15 cellular contexts compared by ENCODE assay signal in genomic region chr5:157050050-157050449, GRCh38. TPM values are rescaled to one million over a fixed set of nuclear protein-coding genes. Genes with fewer than 3 reads are reported as not detected.
DNase-seq lines count a peak whose midpoint lies in the region; ATAC-seq and TF ChIP-seq lines count a peak whose summit lies in the region.
"Had no signal": no experiment of that assay in that cellular context is flagged by ENCODE, and none has a peak within 500 bp of the region (broad histone marks: within the 10 kb centered on the region; RNA-seq: fewer than 3 reads in every experiment).

No MANE protein-coding gene starts in this region.

- peak overlapping the region; percentile 92 to 94 for H3K27ac Mint-ChIP-seq in T-cell

- H3K79me2 ChIP-seq in hepatocyte: no peaks in the 10 kb centered on the region

- H3K4me3 Mint-ChIP-seq in T-cell: peak overlapping the region; percentile 74 to 76 (median 75)

- POLR2A ChIA-PET in T-cell (lab: Charles Lee): no interaction called here

- H4K20me1 ChIP-seq in hepatocyte (ENCODE audit: insufficient read depth, poor library complexity, severe bottlenecking): no peaks in the 10 kb centered on the region

- peaks cover 13% of the 10 kb centered on the region for H3K4me1 ChIP-seq in hepatocyte (ENCODE audit: insufficient read depth)
- H3K4me1 ChIP-seq: thyroid gland had no signal

- no peaks in the 10 kb centered on the region for H3K9me2 ChIP-seq in hepatocyte (replicated peaks; ENCODE audit: insufficient read depth)
- H3K9me2 ChIP-seq: SK-N-SH had no signal

- no peaks in the 10 kb centered on the region for H3K36me3 Mint-ChIP-seq in T-cell

- no peak overlapping the region for H2AFZ ChIP-seq in hepatocyte

- H3K9me3 ChIP-seq in hepatocyte (ENCODE audit: low read depth): no peaks in the 10 kb centered on the region
- H3K9me3 ChIP-seq: SK-N-SH, thyroid gland had no signal

- H3K27me3 ChIP-seq in hepatocyte: no peaks in the 10 kb centered on the region
- H3K27me3 ChIP-seq: thyroid gland had no signal

- no peaks in the 10 kb centered on the region for H3K36me3 ChIP-seq in hepatocyte (replicated peaks; ENCODE audit: insufficient read depth, low read depth)
- H3K36me3 ChIP-seq: thyroid gland had no signal

- CTCF ChIA-PET in T-cell (lab: Charles Lee): no interaction called here

- H3K27me3 Mint-ChIP-seq in T-cell: no peaks in the 10 kb centered on the region

- ATAC-seq in GM18868 (IDR thresholded peaks at IDR 0.05; ENCODE audit: unreplicated experiment): peak; percentile 50
- peak; percentile 58 to 89 (median 72) for ATAC-seq in T-cell (replicated peaks in 1 of 4)
- ATAC-seq in sciatic nerve: no peak
- ATAC-seq in GM21737 (IDR thresholded peaks at IDR 0.05; ENCODE audit: unreplicated experiment): no peak

- DNase-seq in Ammon's horn (ENCODE audit: low spot score) (peak; percentile 27), T-cell (peak in 5 of 34 experiments; percentile 8 to 33 (median 15)), hepatocyte (ENCODE audit: low spot score) (no peak), sciatic nerve (ENCODE audit: low spot score) (no peak), LoVo (ENCODE audit: low spot score) (no peak), NCI-H1105 treated with DMSO at 0.1 percent for 48 hours (lab: John Stamatoyannopoulos, UW) (no peak)
- DNase-seq: activated CD4-positive, alpha-beta T cell treated with anti-CD3 and anti-CD28 coated beads, Interleukin-2, amount 50 U/mL, for 1 hour; NCI-H1105; SK-N-SH; thyroid gland had no signal

- peak overlapping the region; percentile 70 for H3K27ac ChIP-seq in hepatocyte
- H3K27ac ChIP-seq: HL-60, thyroid gland had no signal

- WGBS in hepatocyte (ENCODE audit: low lambda C conversion rate, missing lambda C conversion rate): 62% methylated on average over 5 of the region's 5 CpGs

- H3K4me3 ChIP-seq in hepatocyte: no peak overlapping the region
- H3K4me3 ChIP-seq: thyroid gland had no signal

- H3K9me3 Mint-ChIP-seq in T-cell: no peaks in the 10 kb centered on the region

- peak overlapping the region; percentile 59 for H3K4me2 ChIP-seq in hepatocyte
- H3K4me2 ChIP-seq: SK-N-SH had no signal

- intact Hi-C loops in sciatic nerve (cut with DNase I): no loop called here

- no peak for TF ChIP-seq CTCF in hepatocyte (IDR thresholded peaks at IDR 0.05; ENCODE audit: poor library complexity)

- H3K4me1 Mint-ChIP-seq in T-cell: peaks cover 53 to 58% (median 54%) of the 10 kb centered on the region in 3 donors

RNA-seq across cellular contexts. Expression of gene HAVCR1, which starts 8.9 kb away (rescaled TPM):
- total RNA-seq in T-cell: 1 to 10 TPM; 3.3 to 5.8 (median 5.4) TPM
- 9.4 and 9.5 TPM in 2 replicates for total RNA-seq in hepatocyte
- polyA plus RNA-seq in hepatocyte: 1.7 and 2.1 TPM in 2 replicates
- 1.3 TPM for total RNA-seq in sciatic nerve
- total RNA-seq: lung microvascular endothelial cell had no signal
- polyA plus RNA-seq: BJ, SK-N-SH had no signal

RNA-seq across cellular contexts. Expression of gene HAVCR2, which starts 58.8 kb away (rescaled TPM):
- total RNA-seq in T-cell: 1 to 10 TPM; 2.2 to 4.6 (median 3.2) TPM
- total RNA-seq in hepatocyte: 0.84 and 1.7 TPM in 2 replicates
- polyA plus RNA-seq in hepatocyte: 0.52 and 0.92 TPM in 2 replicates
- 11.8 TPM for total RNA-seq in sciatic nerve
- total RNA-seq: lung microvascular endothelial cell had no signal
- polyA plus RNA-seq: BJ had no signal

Comparison
In these comparisons a context has a peak if more than half of its experiments do, and no peak if none do; other contexts are left out.
1. ATAC-seq: peak in GM18868 (single experiment) and T-cell (4 of 4); none in sciatic nerve (single experiment) and GM21737 (single experiment).